In the genomic region with DNA sequence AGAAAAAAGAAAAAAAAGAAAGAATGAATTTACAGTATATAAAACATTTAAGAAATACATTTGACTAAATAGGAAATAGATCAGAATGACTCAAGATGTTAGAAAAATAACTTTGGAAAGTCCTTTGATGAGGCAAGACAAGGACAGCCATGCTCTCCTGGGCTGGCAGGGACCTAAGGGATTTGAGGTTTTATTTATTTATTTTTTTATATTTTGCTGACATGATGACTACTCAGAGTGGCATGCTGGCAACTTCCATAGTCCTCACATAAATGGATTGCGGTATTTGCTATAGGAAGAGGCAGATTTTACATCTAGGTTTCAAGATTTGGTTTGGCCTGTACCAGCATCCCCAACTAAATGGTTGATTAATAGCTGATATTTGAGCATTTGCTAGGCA, we compare ENCODE assay signal across 19 cellular contexts. TPM values are rescaled to one million over a fixed set of nuclear protein-coding genes. Genes with fewer than 3 reads are reported as not detected.
DNase-seq lines count a peak whose midpoint lies in the region; ATAC-seq lines count a peak whose summit lies in the region.
"Had no signal": no experiment of that assay in that cellular context is flagged by ENCODE, and none has a peak within 500 bp of the region (broad histone marks: within the 10 kb centered on the region; RNA-seq: fewer than 3 reads in every experiment).

No MANE protein-coding gene starts in this region.

- peaks cover under 1% of the 10 kb centered on the region for H3K9me3 Mint-ChIP-seq in activated naive CD4-positive, alpha-beta T cell treated with anti-CD3 and anti-CD28 coated beads, Interleukin-2, amount 10 ng/mL, durations not matched to agents 7 days and 5 days

- no peaks in the 10 kb centered on the region for H3K36me3 ChIP-seq in SJSA1
- H3K36me3 ChIP-seq: spleen, upper lobe of right lung had no signal

- no peak overlapping the region for H3K27ac Mint-ChIP-seq in activated naive CD4-positive, alpha-beta T cell treated with anti-CD3 and anti-CD28 coated beads, Interleukin-2, amount 10 ng/mL, durations not matched to agents 7 days and 5 days
- H3K27ac Mint-ChIP-seq: activated naive CD4-positive, alpha-beta T cell treated with anti-CD3 and anti-CD28 coated beads for 36 hours; CD4-positive, CD25-positive, alpha-beta regulatory T cell had no signal

- DNase-seq in H4 (ENCODE audit: low spot score) (peak; percentile 65), SJSA1 (ENCODE audit: low read depth in 1 of 2, low spot score in 2 of 2) (peak; percentile 51 to 57), epithelial cell of prostate (ENCODE audit: low read depth, low spot score) (no peak), skeletal muscle cell (ENCODE audit: low read depth) (peak; percentile 69), ureter (ENCODE audit: low spot score) (no peak)
- DNase-seq in activated naive CD4-positive, alpha-beta T cell treated with anti-CD3 and anti-CD28 coated beads, Interleukin-2, amount 10 ng/mL, durations not matched to agents 7 days and 5 days: no peak
- DNase-seq: activated naive CD4-positive, alpha-beta T cell treated with anti-CD3 and anti-CD28 coated beads for 36 hours; caudate nucleus; CD4-positive, CD25-positive, alpha-beta regulatory T cell; NCI-H187 treated with DMSO at 0.1 percent for 48 hours; NCI-H510A treated with DMSO at 0.1 percent for 48 hours; spleen; stimulated activated naive CD8-positive, alpha-beta T cell treated with anti-CD3 and anti-CD28 coated beads, Interleukin-15, Interleukin-2, amounts not matched to agents 100 U/mL and 50 U/mL, for 24 hours; upper lobe of right lung had no signal

- H3K4me3 ChIP-seq in SJSA1 (no peak overlapping the region), skeletal muscle cell (ENCODE audit: low read depth, low read length) (no peak overlapping the region)
- H3K4me3 ChIP-seq: hepatocyte, upper lobe of right lung had no signal

- no peaks in the 10 kb centered on the region for H3K27me3 Mint-ChIP-seq in activated naive CD4-positive, alpha-beta T cell treated with anti-CD3 and anti-CD28 coated beads, Interleukin-2, amount 10 ng/mL, durations not matched to agents 7 days and 5 days
- H3K27me3 Mint-ChIP-seq: CD4-positive, CD25-positive, alpha-beta regulatory T cell had no signal

- no peaks in the 10 kb centered on the region for H3K36me3 Mint-ChIP-seq in activated naive CD4-positive, alpha-beta T cell treated with anti-CD3 and anti-CD28 coated beads, Interleukin-2, amount 10 ng/mL, durations not matched to agents 7 days and 5 days
- H3K36me3 Mint-ChIP-seq: CD4-positive, CD25-positive, alpha-beta regulatory T cell had no signal

- CTCF ChIA-PET in activated naive CD4-positive, alpha-beta T cell treated with anti-CD3 and anti-CD28 coated beads, Interleukin-2, amount 10 ng/mL, durations not matched to agents 7 days and 5 days (lab: Charles Lee): no interaction called here

- ATAC-seq in HG02840 (IDR thresholded peaks at IDR 0.05; ENCODE audit: low FRiP score, unreplicated experiment): no peak
- ATAC-seq: HCT116; left lobe of liver; stimulated activated naive CD8-positive, alpha-beta T cell treated with anti-CD3 and anti-CD28 coated beads, Interleukin-15, Interleukin-2, amounts not matched to agents 100 U/mL and 50 U/mL, for 24 hours had no signal

- no peak overlapping the region for H3K4me3 Mint-ChIP-seq in activated naive CD4-positive, alpha-beta T cell treated with anti-CD3 and anti-CD28 coated beads, Interleukin-2, amount 10 ng/mL, durations not matched to agents 7 days and 5 days
- H3K4me3 Mint-ChIP-seq: activated naive CD4-positive, alpha-beta T cell treated with anti-CD3 and anti-CD28 coated beads for 36 hours; CD4-positive, CD25-positive, alpha-beta regulatory T cell had no signal

- peaks cover 18% of the 10 kb centered on the region for H3K4me1 ChIP-seq in SJSA1 (replicated peaks)
- H3K4me1 ChIP-seq: parathyroid adenoma, upper lobe of right lung had no signal

- no peaks in the 10 kb centered on the region for H3K4me1 Mint-ChIP-seq in activated naive CD4-positive, alpha-beta T cell treated with anti-CD3 and anti-CD28 coated beads, Interleukin-2, amount 10 ng/mL, durations not matched to agents 7 days and 5 days
- H3K4me1 Mint-ChIP-seq: CD4-positive, CD25-positive, alpha-beta regulatory T cell had no signal

- no peaks in the 10 kb centered on the region for H3K9me3 ChIP-seq in SJSA1 (replicated peaks)
- H3K9me3 ChIP-seq: upper lobe of right lung had no signal

- no peaks in the 10 kb centered on the region for H3K27me3 ChIP-seq in SJSA1 (replicated peaks)
- H3K27me3 ChIP-seq: hepatocyte, spleen, upper lobe of right lung had no signal

- H3K27ac ChIP-seq in SJSA1: no peak overlapping the region
- H3K27ac ChIP-seq in epithelial cell of prostate: peak overlapping the region; percentile 39
- H3K27ac ChIP-seq: hepatocyte, parathyroid adenoma, upper lobe of right lung had no signal

RNA-seq across cellular contexts. Expression of a gene that starts 17.7 kb away (rescaled TPM):
- total RNA-seq in H4 (2014; rRNA removed; shearing (Covaris generic)): 0.02 TPM in 1 of 2 replicates, not detected in the other
- 0.11 and 0.13 TPM in 2 replicates for total RNA-seq in SJSA1 (2014; rRNA removed; shearing (Covaris generic))
- 4.9 TPM for total RNA-seq in ureter
- total RNA-seq: CD4-positive, CD25-positive, alpha-beta regulatory T cell had no signal

Comparison
In these comparisons a context has a peak if more than half of its experiments do, and no peak if none do; other contexts are left out.
1. DNase-seq: peak in H4 (single experiment), SJSA1 (2 of 2) and skeletal muscle cell (single experiment); none in epithelial cell of prostate (single experiment), activated naive CD4-positive, alpha-beta T cell treated with anti-CD3 and anti-CD28 coated beads, Interleukin-2, amount 10 ng/mL, durations not matched to agents 7 days and 5 days (single experiment) and ureter (single experiment).